In the genomic region with DNA sequence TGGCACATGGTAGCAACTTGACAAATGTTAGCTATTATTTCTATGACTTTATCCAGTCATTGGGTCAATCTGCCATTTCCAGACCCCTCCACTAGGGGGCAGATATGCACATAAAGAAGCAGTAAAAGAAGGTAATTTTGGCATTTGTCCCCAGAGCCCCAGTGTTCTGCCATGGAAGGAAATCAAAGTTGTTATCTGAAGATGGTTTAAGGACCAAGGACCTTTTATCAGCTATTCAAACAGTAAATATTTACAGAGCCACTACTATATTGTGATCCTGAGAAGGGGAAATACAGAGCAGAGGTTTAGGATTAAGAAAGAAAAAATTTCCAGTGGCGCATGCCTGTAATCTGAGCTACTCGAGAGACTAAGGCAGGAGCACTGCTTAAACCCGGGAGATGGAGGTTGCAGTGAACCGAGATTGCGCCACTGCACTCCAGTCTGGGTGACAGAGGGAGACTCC, we compare ENCODE assay signal across 8 cellular contexts. TPM values are rescaled to one million over a fixed set of nuclear protein-coding genes. Genes with fewer than 3 reads are reported as not detected.
DNase-seq lines count a peak whose midpoint lies in the region; ATAC-seq and TF ChIP-seq lines count a peak whose summit lies in the region.

No MANE protein-coding gene starts in this region.

- peaks cover 0 to 51% (median 0%) of the 10 kb centered on the region in 9 donors for H3K36me3 ChIP-seq in heart right ventricle
- peaks cover 0 to 32% (median 5%) of the 10 kb centered on the region in 4 donors for H3K36me3 ChIP-seq in sigmoid colon

- peak; percentile 56 for ATAC-seq in Right ventricle myocardium superior (ENCODE audit: poor library complexity)
- peak in 6 of 8 donors; percentile 25 to 59 (median 37) for ATAC-seq in heart right ventricle
- no peak for ATAC-seq in HG03378 (IDR thresholded peaks at IDR 0.05; ENCODE audit: unreplicated experiment)

- H3K36me3 Mint-ChIP-seq in activated naive CD8-positive, alpha-beta T cell treated with anti-CD3 and anti-CD28 coated beads for 36 hours = peaks cover 4% of the 10 kb centered on the region

- H3K27me3 Mint-ChIP-seq in activated naive CD8-positive, alpha-beta T cell treated with anti-CD3 and anti-CD28 coated beads for 36 hours = no peaks in the 10 kb centered on the region

- no peak for TF ChIP-seq EP300 in sigmoid colon (IDR thresholded peaks at IDR 0.05)

- H3K9me3 ChIP-seq in heart right ventricle (no peaks in the 10 kb centered on the region), sigmoid colon (no peaks in the 10 kb centered on the region)

- 67 to 70% methylated on average over 5 of the region's 5 CpGs for WGBS in heart right ventricle, 2 donors
- WGBS in sigmoid colon, 2 donors = 40 to 70% methylated on average over 5 of the region's 5 CpGs

- DNase-seq in Right ventricle myocardium superior (no peak), cardiac septum (ENCODE audit: low spot score) (no peak), NCI-H1092 (lab: John Stamatoyannopoulos, UW) (peak; percentile 45), SW480 (ENCODE audit: low spot score) (peak; percentile 60), heart right ventricle (peak in 1 of 2 donors; percentile 83), sigmoid colon (peak; percentile 88)
- peak; percentile 63 for DNase-seq in activated naive CD8-positive, alpha-beta T cell treated with anti-CD3 and anti-CD28 coated beads for 36 hours

- intact Hi-C loops in Right ventricle myocardium superior (cut with DNase I) (loop anchor here (5.0 to 10.0 kb wide), 2 partner anchors 51 to 153 kb away; no protein-coding TSS in a partner anchor), cardiac septum (cut with DNase I) (loop anchor here (5.0 kb wide), 2 partner anchors 78 to 153 kb away; a partner anchor contains a TSS), heart right ventricle (cut with DNase I) (loop anchor here (2.0 to 10.0 kb wide), 14 partner anchors 37 to 153 kb away; a partner anchor contains a TSS), sigmoid colon (cut with DNase I) (loop anchor here (2.0 to 5.0 kb wide), 4 partner anchors 48 to 153 kb away; a partner anchor contains a TSS)

- TF ChIP-seq CTCF in heart right ventricle (IDR thresholded peaks at IDR 0.05) (peak; percentile 77 to 94 (median 91)), sigmoid colon (IDR thresholded peaks at IDR 0.05) (peak; percentile 65 to 86 (median 84))

- no peak for TF ChIP-seq POLR2A in sigmoid colon (IDR thresholded peaks at IDR 0.05)

- H3K4me3 Mint-ChIP-seq in activated naive CD8-positive, alpha-beta T cell treated with anti-CD3 and anti-CD28 coated beads for 36 hours = no peak overlapping the region

- H3K4me3 ChIP-seq in heart right ventricle (no peak overlapping the region), sigmoid colon (no peak overlapping the region)

- peaks cover 12% of the 10 kb centered on the region for H3K4me1 Mint-ChIP-seq in activated naive CD8-positive, alpha-beta T cell treated with anti-CD3 and anti-CD28 coated beads for 36 hours

- peak overlapping the region; percentile 69 for H3K27ac Mint-ChIP-seq in activated naive CD8-positive, alpha-beta T cell treated with anti-CD3 and anti-CD28 coated beads for 36 hours

- no peak overlapping the region for H3K27ac ChIP-seq in heart right ventricle
- H3K27ac ChIP-seq in sigmoid colon = peak overlapping the region in 1 of 4 donors; percentile 27

- no peaks in the 10 kb centered on the region for H3K27me3 ChIP-seq in heart right ventricle
- H3K27me3 ChIP-seq in sigmoid colon = no peaks in the 10 kb centered on the region

- peaks cover 2 to 29% (median 26%) of the 10 kb centered on the region in 9 donors for H3K4me1 ChIP-seq in heart right ventricle
- peaks cover 0 to 18% (median 6%) of the 10 kb centered on the region in 4 donors for H3K4me1 ChIP-seq in sigmoid colon

- H3K9me3 Mint-ChIP-seq in activated naive CD8-positive, alpha-beta T cell treated with anti-CD3 and anti-CD28 coated beads for 36 hours = no peaks in the 10 kb centered on the region

RNA-seq across cellular contexts. Expression of a gene that starts 20.0 kb away (rescaled TPM):
- 2.4 TPM for total RNA-seq in Right ventricle myocardium superior
- 2.8 TPM for total RNA-seq in cardiac septum
- total RNA-seq in activated naive CD8-positive, alpha-beta T cell treated with anti-CD3 and anti-CD28 coated beads for 36 hours = 100 to 1,000 TPM; 219 to 221 TPM
- 1 to 10 TPM; 1.3 to 6.4 (median 3.8) TPM for total RNA-seq in heart right ventricle
- 1 to 10 TPM; 2.8 to 3.8 TPM for polyA plus RNA-seq in heart right ventricle
- total RNA-seq in sigmoid colon = 10 to 100 TPM in 1 of 4 donors, 1 to 10 TPM in 3; 3.9 to 11.6 (median 5.1) TPM
- 10 to 100 TPM; 59.6 to 94.1 (median 72.1) TPM for polyA plus RNA-seq in sigmoid colon

RNA-seq across cellular contexts. Expression of a gene that starts 35.2 kb away (rescaled TPM):
- total RNA-seq in Right ventricle myocardium superior (0.30 TPM), cardiac septum (0.78 TPM), heart right ventricle (1 to 10 TPM in 4 of 10 donors, under 1 TPM in 6; 0.38 to 2.8 (median 0.82) TPM), sigmoid colon (1 to 10 TPM in 2 of 4 donors, under 1 TPM in 2; 0.16 to 2.8 (median 0.74) TPM)
- total RNA-seq in activated naive CD8-positive, alpha-beta T cell treated with anti-CD3 and anti-CD28 coated beads for 36 hours = 1 to 10 TPM; 4.8 to 5.6 TPM
- polyA plus RNA-seq in heart right ventricle (1 to 10 TPM; 1.1 to 1.8 TPM), sigmoid colon (1 to 10 TPM; 1.6 to 6.3 (median 1.8) TPM)

RNA-seq across cellular contexts. Expression of a gene that starts 37.8 kb away (rescaled TPM):
- 1.9 TPM for total RNA-seq in Right ventricle myocardium superior
- total RNA-seq in cardiac septum = 2.4 TPM
- 10 to 100 TPM; 15.5 to 17.8 TPM for total RNA-seq in activated naive CD8-positive, alpha-beta T cell treated with anti-CD3 and anti-CD28 coated beads for 36 hours
- 1 to 10 TPM in 4 of 10 donors, under 1 TPM in 6; 0.36 to 1.8 (median 0.89) TPM for total RNA-seq in heart right ventricle
- 1 to 10 TPM; 3.4 to 9.3 TPM for polyA plus RNA-seq in heart right ventricle
- under 1 TPM in 2 of 4 donors, not detected in 2; 0.66 to 0.71 TPM for total RNA-seq in sigmoid colon
- 10 to 100 TPM in 1 of 3 donors, 1 to 10 TPM in 2; 2.1 to 14.2 (median 3.0) TPM for polyA plus RNA-seq in sigmoid colon

RNA-seq across cellular contexts. Expression of a gene that starts 44.0 kb away (rescaled TPM):
- 858 TPM for total RNA-seq in Right ventricle myocardium superior
- total RNA-seq in cardiac septum = 725 TPM
- total RNA-seq in activated naive CD8-positive, alpha-beta T cell treated with anti-CD3 and anti-CD28 coated beads for 36 hours = 1,000 to 10,000 TPM; 2,447 to 2,533 TPM
- 100 to 1,000 TPM; 807 to 986 (median 861) TPM for total RNA-seq in heart right ventricle
- 1,000 to 10,000 TPM in 1 of 2 donors, 100 to 1,000 TPM in 1; 300 to 1,566 TPM for polyA plus RNA-seq in heart right ventricle
- 100 to 1,000 TPM; 491 to 937 (median 695) TPM for total RNA-seq in sigmoid colon
- 1,000 to 10,000 TPM; 1,420 to 1,929 (median 1,826) TPM for polyA plus RNA-seq in sigmoid colon

RNA-seq across cellular contexts. Expression of a gene that starts 46.2 kb away (rescaled TPM):
- 14.5 TPM for total RNA-seq in Right ventricle myocardium superior
- total RNA-seq in cardiac septum = 15.3 TPM
- 1 to 10 TPM; 7.6 to 8.2 TPM for total RNA-seq in activated naive CD8-positive, alpha-beta T cell treated with anti-CD3 and anti-CD28 coated beads for 36 hours
- total RNA-seq in heart right ventricle = 10 to 100 TPM in 7 of 10 donors, 1 to 10 TPM in 3; 7.0 to 25.0 (median 10.4) TPM
- 10 to 100 TPM; 25.2 to 37.3 TPM for polyA plus RNA-seq in heart right ventricle
- 100 to 1,000 TPM; 146 to 205 (median 167) TPM for total RNA-seq in sigmoid colon
- polyA plus RNA-seq in sigmoid colon = 10 to 100 TPM; 16.6 to 39.0 (median 33.1) TPM

Comparison
In these comparisons a context has a peak if more than half of its experiments do, and no peak if none do; other contexts are left out.
1. DNase-seq: peak in NCI-H1092 (single experiment), SW480 (single experiment), activated naive CD8-positive, alpha-beta T cell treated with anti-CD3 and anti-CD28 coated beads for 36 hours (single experiment) and sigmoid colon (single experiment); none in Right ventricle myocardium superior (single experiment) and cardiac septum (single experiment).
2. RNA of a gene that starts 20.0 kb away (total RNA-seq): 219 to 221 TPM in activated naive CD8-positive, alpha-beta T cell treated with anti-CD3 and anti-CD28 coated beads for 36 hours; 3.9 to 11.6 TPM in sigmoid colon, 1.3 to 6.4 TPM in heart right ventricle, 2.8 TPM in cardiac septum (single experiment) and 2.4 TPM in Right ventricle myocardium superior (single experiment); every median in the first group is over 10 times any median in the second.